9 cellular contexts compared by ENCODE assay signal in genomic region chr11:45806937-45807791, GRCh38. TPM values are rescaled to one million over a fixed set of nuclear protein-coding genes. Genes with fewer than 3 reads are reported as not detected.
DNase-seq lines count a peak whose midpoint lies in the region; ATAC-seq, FAIRE-seq and TF ChIP-seq lines count a peak whose summit lies in the region.
"Had no signal": no experiment of that assay in that cellular context is flagged by ENCODE, and none has a peak within 500 bp of the region (broad histone marks: within the 10 kb centered on the region; RNA-seq: fewer than 3 reads in every experiment).

No MANE protein-coding gene starts in this region.

- H3K36me3 ChIP-seq in OCI-LY3 (replicated peaks; ENCODE audit: low read depth, low read length): peaks cover 11% of the 10 kb centered on the region
- peaks cover 0 to 25% of the 10 kb centered on the region in 2 donors for H3K36me3 ChIP-seq in psoas muscle (ENCODE audit: insufficient read depth in 1 of 2, low read depth in 1 of 2)
- H3K36me3 ChIP-seq in small intestine (ENCODE audit: control insufficient read depth in 2 of 2, insufficient read depth in 2 of 2, low read length in 2 of 2): peaks cover 8 to 17% of the 10 kb centered on the region in 2 donors

- FAIRE-seq in GM12892 (lab: Jason Lieb, UNC) (peak; percentile 48), small intestine (lab: Jason Lieb, UNC) (no peak), frontal cortex (lab: Jason Lieb, UNC) (no peak)

- no peak for DNase-seq in GM12892 (ENCODE audit: insufficient read length)
- DNase-seq in effector memory CD8-positive, alpha-beta T cell: no peak
- no peak for DNase-seq in psoas muscle
- DNase-seq in small intestine: no peak
- no peak for DNase-seq in frontal cortex (ENCODE audit: low spot score in 2 of 2)
- DNase-seq: NCI-H774; stimulated activated CD4-positive, alpha-beta T cell treated with anti-CD3 and anti-CD28 coated beads, Interleukin-1b, Interleukin-23, amount 100 ng/mL, for 48 hours had no signal

- no peak overlapping the region for H3K9ac ChIP-seq in OCI-LY3 (ENCODE audit: low read length)

- no peak overlapping the region for H2AFZ ChIP-seq in OCI-LY3 (ENCODE audit: low read depth, low read length)

- H4K20me1 ChIP-seq in OCI-LY3 (ENCODE audit: insufficient read depth, low read length): no peaks in the 10 kb centered on the region

- H3K4me3 Mint-ChIP-seq in effector memory CD8-positive, alpha-beta T cell: peak overlapping the region; percentile 33 to 97

- peaks cover 11% of the 10 kb centered on the region for H3K79me2 ChIP-seq in OCI-LY3 (ENCODE audit: low read length)

- peaks cover 19% of the 10 kb centered on the region for H3K36me3 Mint-ChIP-seq in effector memory CD8-positive, alpha-beta T cell (ENCODE audit: insufficient read depth)

- no peaks in the 10 kb centered on the region for H3K27me3 ChIP-seq in OCI-LY3 (ENCODE audit: low read depth, low read length)
- no peaks in the 10 kb centered on the region for H3K27me3 ChIP-seq in psoas muscle (ENCODE audit: insufficient read depth in 3 of 3, low read length in 2 of 3)
- H3K27me3 ChIP-seq in small intestine (ENCODE audit: control insufficient read depth in 2 of 2, insufficient read depth in 2 of 2, low read length in 2 of 2): no peaks in the 10 kb centered on the region

- no peaks in the 10 kb centered on the region for H3K9me3 Mint-ChIP-seq in effector memory CD8-positive, alpha-beta T cell

- 64 to 69% (median 68%) methylated on average over 7 of the region's 7 CpGs for WGBS in psoas muscle, 3 donors
- 57 to 73% (median 70%) methylated on average over 7 of the region's 7 CpGs for WGBS in small intestine, 3 donors

- no peak for ATAC-seq in effector memory CD8-positive, alpha-beta T cell (replicated peaks)
- ATAC-seq in psoas muscle: no peak
- no peak for ATAC-seq in HG03280 (IDR thresholded peaks at IDR 0.05; ENCODE audit: unreplicated experiment)

- intact Hi-C loops in psoas muscle (cut with DNase I): no loop called here

- H3K27me3 Mint-ChIP-seq in effector memory CD8-positive, alpha-beta T cell: no peaks in the 10 kb centered on the region

- H3K4me1 ChIP-seq in OCI-LY3 (ENCODE audit: low read length): peaks cover 20% of the 10 kb centered on the region
- peaks cover 30% of the 10 kb centered on the region for H3K4me1 ChIP-seq in psoas muscle
- H3K4me1 ChIP-seq in small intestine (ENCODE audit: control insufficient read depth in 2 of 2, insufficient read depth in 1 of 2, low read depth in 1 of 2, low read length in 1 of 2): peaks cover 10 to 24% of the 10 kb centered on the region in 2 donors

- H3K9me3 ChIP-seq in OCI-LY3 (ENCODE audit: insufficient read depth, low read length) (no peaks in the 10 kb centered on the region), psoas muscle (no peaks in the 10 kb centered on the region), small intestine (ENCODE audit: control insufficient read depth, low read depth) (no peaks in the 10 kb centered on the region)

- no peak for TF ChIP-seq POLR2A in GM12892 (IDR thresholded peaks at IDR 0.05; ENCODE audit: low read depth, low read length)

- H3K4me2 ChIP-seq in OCI-LY3 (ENCODE audit: low read length): peak overlapping the region; percentile 97

- H3K4me3 ChIP-seq in OCI-LY3 (ENCODE audit: low read length) (peak overlapping the region; percentile 97; the same call in 1 of the 2 replicates), psoas muscle (peak overlapping the region; percentile 94), small intestine (ENCODE audit: low read depth in 1 of 2, low read length in 2 of 2) (peak overlapping the region in 1 of 2 donors; percentile 96)

- H3K4me1 Mint-ChIP-seq in effector memory CD8-positive, alpha-beta T cell (ENCODE audit: low read depth in 2 of 2): peaks cover 43 to 45% of the 10 kb centered on the region in 2 donors

- TF ChIP-seq CTCF in OCI-LY3 (IDR thresholded peaks at IDR 0.05; ENCODE audit: low read depth, low read length): no peak
- TF ChIP-seq CTCF in psoas muscle (IDR thresholded peaks at IDR 0.05): no peak

- no peak overlapping the region for H3K27ac Mint-ChIP-seq in effector memory CD8-positive, alpha-beta T cell

- H3K27ac ChIP-seq in OCI-LY3 (ENCODE audit: low read length): no peak overlapping the region
- H3K27ac ChIP-seq in psoas muscle: no peak overlapping the region
- no peak overlapping the region for H3K27ac ChIP-seq in small intestine (ENCODE audit: low read depth in 1 of 2, low read length in 1 of 2)

RNA-seq across cellular contexts. Expression of gene SLC35C1, which starts 2.2 kb away (rescaled TPM):
- 1.8 TPM for polyA plus RNA-seq in GM12892 (2012; ENCODE audit: missing spikeins)
- total RNA-seq in psoas muscle (1 to 10 TPM; 5.3 to 8.7 (median 6.9) TPM), frontal cortex (3.7 TPM)
- polyA plus RNA-seq in psoas muscle (10 to 100 TPM in 2 of 3 donors, 1 to 10 TPM in 1; 6.7 to 11.8 (median 10.1) TPM), small intestine (10 to 100 TPM; 17.4 to 35.2 (median 29.5) TPM)

RNA-seq across cellular contexts. Expression of gene CRY2, which starts 40.1 kb away (rescaled TPM):
- polyA plus RNA-seq in GM12892 (2012; ENCODE audit: missing spikeins): 5.4 TPM
- 10 to 100 TPM; 28.7 to 64.5 (median 45.5) TPM for total RNA-seq in psoas muscle
- polyA plus RNA-seq in psoas muscle: 10 to 100 TPM; 15.4 to 30.7 (median 20.8) TPM
- 10 to 100 TPM in 1 of 3 donors, 1 to 10 TPM in 2; 6.7 to 10.5 (median 9.6) TPM for polyA plus RNA-seq in small intestine
- total RNA-seq in frontal cortex: 40.4 TPM
